In genomic region chr3:71064976-71065763, GRCh38 we compare ENCODE assay signal across 8 cellular contexts.
A peak's percentile ranks its signal among the peaks of the same experiment; 100 is the strongest.
DNase-seq lines count a peak whose midpoint lies in the region; ATAC-seq and TF ChIP-seq lines count a peak whose summit lies in the region.

No MANE protein-coding gene starts in this region.

- H3K9me3 Mint-ChIP-seq in activated CD4-positive, alpha-beta memory T cell treated with anti-CD3 and anti-CD28 coated beads, Interleukin-2, amount 10 ng/mL, durations not matched to agents 7 days and 5 days = no peaks in the 10 kb centered on the region

- DNase-seq in AG09309 (ENCODE audit: low read depth) (no peak), NCI-H146 (lab: John Stamatoyannopoulos, UW) (peak; percentile 67), mesenteric fat pad (ENCODE audit: low spot score) (peak; percentile 91), NCI-H1436 (lab: John Stamatoyannopoulos, UW) (no peak)
- peak; percentile 61 for DNase-seq in activated CD4-positive, alpha-beta memory T cell treated with anti-CD3 and anti-CD28 coated beads, Interleukin-2, amount 10 ng/mL, durations not matched to agents 7 days and 5 days
- peak; percentile 55 to 67 (median 64) for DNase-seq in effector memory CD4-positive, alpha-beta T cell
- peak; percentile 68 for DNase-seq in stimulated activated CD8-positive, alpha-beta memory T cell treated with anti-CD3 and anti-CD28 coated beads, Interleukin-4, amount 100 ng/mL, for 48 hours

- POLR2A ChIA-PET in activated CD4-positive, alpha-beta memory T cell treated with anti-CD3 and anti-CD28 coated beads, Interleukin-2, amount 10 ng/mL, durations not matched to agents 7 days and 5 days (lab: Charles Lee) = interaction anchor here (0.7 to 6.9 kb wide), 16 partner anchors 9 to 519 kb away, joined by 3 to 78 read pairs (median 4); partner anchors contain the start of gene FOXP1

- CTCF ChIA-PET in activated CD4-positive, alpha-beta memory T cell treated with anti-CD3 and anti-CD28 coated beads, Interleukin-2, amount 10 ng/mL, durations not matched to agents 7 days and 5 days (lab: Charles Lee) = interaction anchor here (1.0 to 1.1 kb wide), 2 partner anchors 11 to 522 kb away, joined by 3 to 4 read pairs; no protein-coding TSS in a partner anchor

- peak overlapping the region; percentile 85 for H3K4me3 Mint-ChIP-seq in activated CD4-positive, alpha-beta memory T cell treated with anti-CD3 and anti-CD28 coated beads, Interleukin-2, amount 10 ng/mL, durations not matched to agents 7 days and 5 days

- peaks cover 17% of the 10 kb centered on the region for H3K36me3 Mint-ChIP-seq in activated CD4-positive, alpha-beta memory T cell treated with anti-CD3 and anti-CD28 coated beads, Interleukin-2, amount 10 ng/mL, durations not matched to agents 7 days and 5 days (ENCODE audit: low read depth)

- ATAC-seq in GM21381 (IDR thresholded peaks at IDR 0.05; ENCODE audit: unreplicated experiment) = peak; percentile 26

- H3K4me1 Mint-ChIP-seq in activated CD4-positive, alpha-beta memory T cell treated with anti-CD3 and anti-CD28 coated beads, Interleukin-2, amount 10 ng/mL, durations not matched to agents 7 days and 5 days = peaks cover 61% of the 10 kb centered on the region

- H3K27me3 Mint-ChIP-seq in activated CD4-positive, alpha-beta memory T cell treated with anti-CD3 and anti-CD28 coated beads, Interleukin-2, amount 10 ng/mL, durations not matched to agents 7 days and 5 days = no peaks in the 10 kb centered on the region

- peak overlapping the region; percentile 56 for H3K4me3 ChIP-seq in AG09309 (ENCODE audit: control insufficient read depth, low read depth, low read length)
- H3K4me3 ChIP-seq in effector memory CD4-positive, alpha-beta T cell (ENCODE audit: insufficient read depth, low read depth, low read length, poor library complexity, severe bottlenecking) = peak overlapping the region; percentile 75

- H3K27ac Mint-ChIP-seq in activated CD4-positive, alpha-beta memory T cell treated with anti-CD3 and anti-CD28 coated beads, Interleukin-2, amount 10 ng/mL, durations not matched to agents 7 days and 5 days = peak overlapping the region; percentile 92

- no peak for TF ChIP-seq CTCF in AG09309 (IDR thresholded peaks at IDR 0.05; ENCODE audit: control insufficient read depth, insufficient read depth, low read depth, low read length, missing control alignments)

- no peaks in the 10 kb centered on the region for H3K36me3 ChIP-seq in effector memory CD4-positive, alpha-beta T cell (ENCODE audit: control insufficient read depth, insufficient read depth, low read length)

- H3K27ac ChIP-seq in effector memory CD4-positive, alpha-beta T cell (ENCODE audit: insufficient read depth, low read length, poor library complexity, severe bottlenecking) = peak overlapping the region; percentile 98

- peaks cover 47% of the 10 kb centered on the region for H3K4me1 ChIP-seq in effector memory CD4-positive, alpha-beta T cell (ENCODE audit: control insufficient read depth, insufficient read depth, low read length, poor library complexity, severe bottlenecking)

- no peaks in the 10 kb centered on the region for H3K9me3 ChIP-seq in effector memory CD4-positive, alpha-beta T cell (ENCODE audit: control insufficient read depth, low read length)

- H3K27me3 ChIP-seq in effector memory CD4-positive, alpha-beta T cell (replicated peaks; ENCODE audit: control insufficient read depth, insufficient read depth, low read length, poor library complexity, severe bottlenecking) = no peaks in the 10 kb centered on the region

Comparison
In these comparisons a context has a peak if more than half of its experiments do, and no peak if none do; other contexts are left out.
1. DNase-seq: peak in NCI-H146 (single experiment), activated CD4-positive, alpha-beta memory T cell treated with anti-CD3 and anti-CD28 coated beads, Interleukin-2, amount 10 ng/mL, durations not matched to agents 7 days and 5 days (single experiment), effector memory CD4-positive, alpha-beta T cell (3 of 3), mesenteric fat pad (single experiment) and stimulated activated CD8-positive, alpha-beta memory T cell treated with anti-CD3 and anti-CD28 coated beads, Interleukin-4, amount 100 ng/mL, for 48 hours (single experiment); none in AG09309 (single experiment) and NCI-H1436 (single experiment).